38 cellular contexts compared by ENCODE assay signal in genomic region chr20:32614772-32615171, GRCh38. TPM values are rescaled to one million over a fixed set of nuclear protein-coding genes. Genes with fewer than 3 reads are reported as not detected.
"Had no signal": no experiment of that assay in that cellular context is flagged by ENCODE, and none has a peak within 500 bp of the region (broad histone marks: within the 10 kb centered on the region; RNA-seq: fewer than 3 reads in every experiment).

No MANE protein-coding gene starts in this region.

- H3K9me3 ChIP-seq: ascending aorta had no signal

- H3K36me3 ChIP-seq: ascending aorta, cardiac muscle cell had no signal

- H3K9me3 Mint-ChIP-seq: activated B cell treated with CpG ODN at 0.5 μM for 24 hours; activated CD4-positive, alpha-beta memory T cell treated with anti-CD3 and anti-CD28 coated beads for 36 hours; activated CD4-positive, alpha-beta T cell treated with anti-CD3 and anti-CD28 coated beads, Interleukin-2, amount 10 ng/mL, durations not matched to agents 24 days and 14 days; activated CD8-positive, alpha-beta T cell treated with anti-CD3 and anti-CD28 coated beads for 36 hours; activated naive CD4-positive, alpha-beta T cell treated with anti-CD3 and anti-CD28 coated beads, Interleukin-2, amount 10 ng/mL, durations not matched to agents 7 days and 5 days; activated naive CD8-positive, alpha-beta T cell treated with anti-CD3 and anti-CD28 coated beads, Interleukin-2, amount 50 U/mL, for 24 hours; activated T-cell treated with anti-CD3 and anti-CD28 coated beads, Interleukin-2, amount 50 U/mL, for 4 hours; activated T-helper 1 cell treated with anti-CD3 and anti-CD28 coated beads, Interleukin-12 subunit alpha, Interleukin-12 subunit beta, Interleukin-2, Interleukin-4 antibody, amounts not matched to agents 30 ng/mL and 10 ng/mL and 1 ng/mL, durations not matched to agents 14 hours and 24 hours and 36 hours; T-helper 1 cell treated with Interleukin-12 subunit alpha and Interleukin-12 subunit beta and Interleukin-4 antibody, amounts not matched to agents 30 μg/mL and 1 μg/mL, for 36 hours; T-helper 2 cell treated with Interferon-gamma antibody and Interleukin-4, amounts not matched to agents 5 μg/mL and 100 μg/mL, for 36 hours had no signal

- H3K27ac ChIP-seq: ascending aorta, cardiac muscle cell, VCaP had no signal

- H3K4me3 Mint-ChIP-seq: activated B cell treated with CpG ODN at 0.5 μM for 24 hours; activated CD4-positive, alpha-beta memory T cell treated with anti-CD3 and anti-CD28 coated beads for 36 hours; activated CD4-positive, alpha-beta T cell treated with anti-CD3 and anti-CD28 coated beads, Interleukin-2, amount 10 ng/mL, durations not matched to agents 24 days and 14 days; activated CD8-positive, alpha-beta T cell treated with anti-CD3 and anti-CD28 coated beads for 36 hours; activated naive CD4-positive, alpha-beta T cell treated with anti-CD3 and anti-CD28 coated beads, Interleukin-2, amount 10 ng/mL, durations not matched to agents 7 days and 5 days; activated naive CD8-positive, alpha-beta T cell; activated naive CD8-positive, alpha-beta T cell treated with anti-CD3 and anti-CD28 coated beads, Interleukin-2, amount 10 ng/mL, durations not matched to agents 7 days and 5 days; activated naive CD8-positive, alpha-beta T cell treated with anti-CD3 and anti-CD28 coated beads, Interleukin-2, amount 50 U/mL, for 24 hours; activated T-cell treated with anti-CD3 and anti-CD28 coated beads, Interleukin-2, amount 50 U/mL, for 4 hours; activated T-cell treated with anti-CD3 and anti-CD28 coated beads, Interleukin-2, amount 50 U/mL, for 72 hours; activated T-helper 1 cell treated with anti-CD3 and anti-CD28 coated beads, Interleukin-12 subunit alpha, Interleukin-12 subunit beta, Interleukin-2, Interleukin-4 antibody, amounts not matched to agents 30 ng/mL and 10 ng/mL and 1 ng/mL, durations not matched to agents 14 hours and 24 hours and 36 hours; activated T-helper 17 cell treated with anti-CD3 and anti-CD28 coated beads, Interleukin-2, amount 50 U/mL, for 72 hours; brain; central memory CD8-positive, alpha-beta T cell; T-helper 1 cell treated with Interleukin-12 subunit alpha and Interleukin-12 subunit beta and Interleukin-4 antibody, amounts not matched to agents 30 μg/mL and 1 μg/mL, for 36 hours; T-helper 2 cell treated with Interferon-gamma antibody and Interleukin-4, amounts not matched to agents 5 μg/mL and 100 μg/mL, for 36 hours had no signal

- FAIRE-seq: bronchial epithelial cell, TTC549 had no signal

- H3K36me3 Mint-ChIP-seq: activated CD4-positive, alpha-beta memory T cell treated with anti-CD3 and anti-CD28 coated beads for 36 hours; activated naive CD4-positive, alpha-beta T cell treated with anti-CD3 and anti-CD28 coated beads, Interleukin-2, amount 10 ng/mL, durations not matched to agents 7 days and 5 days; activated naive CD8-positive, alpha-beta T cell; brain had no signal

- H3K27me3 Mint-ChIP-seq: activated CD4-positive, alpha-beta memory T cell treated with anti-CD3 and anti-CD28 coated beads for 36 hours; activated CD8-positive, alpha-beta T cell treated with anti-CD3 and anti-CD28 coated beads for 36 hours; activated naive CD8-positive, alpha-beta T cell; activated T-helper 17 cell treated with anti-CD3 and anti-CD28 coated beads, Interleukin-2, amount 50 U/mL, for 72 hours; central memory CD8-positive, alpha-beta T cell had no signal

- DNase-seq: activated B cell treated with CpG ODN at 0.5 μM for 24 hours; activated CD4-positive, alpha-beta memory T cell treated with anti-CD3 and anti-CD28 coated beads for 36 hours; activated CD4-positive, alpha-beta T cell treated with anti-CD3 and anti-CD28 coated beads for 4 hours; activated CD4-positive, alpha-beta T cell treated with anti-CD3 and anti-CD28 coated beads, Interleukin-2, amount 10 ng/mL, durations not matched to agents 24 days and 14 days; activated CD4-positive, alpha-beta T cell treated with anti-CD3 and anti-CD28 coated beads, Interleukin-2, amount 50 U/mL, for 1 hour; activated CD4-positive, alpha-beta T cell treated with anti-CD3 and anti-CD28 coated beads, Interleukin-2, amount 50 U/mL, for 4 hours; activated CD4-positive, CD25-positive, alpha-beta regulatory T cell treated with anti-CD3 and anti-CD28 coated beads, Interleukin-2, amount 50 U/mL, for 72 hours; activated CD8-positive, alpha-beta memory T cell treated with anti-CD3 and anti-CD28 coated beads, Interleukin-2, amount 50 U/mL, for 4 hours; activated CD8-positive, alpha-beta T cell treated with anti-CD3 and anti-CD28 coated beads for 36 hours; activated effector memory CD4-positive, alpha-beta T cell treated with anti-CD3 and anti-CD28 coated beads, Interleukin-2, amount 50 U/mL, for 16 hours; activated naive CD4-positive, alpha-beta T cell treated with anti-CD3 and anti-CD28 coated beads, Interleukin-2, amount 10 ng/mL, durations not matched to agents 7 days and 5 days; activated naive CD4-positive, alpha-beta T cell treated with Interleukin-2 at 50 U/mL for 16 hours; activated naive CD8-positive, alpha-beta T cell treated with anti-CD3 and anti-CD28 coated beads, Interleukin-2, amount 10 ng/mL, durations not matched to agents 7 days and 5 days; activated naive CD8-positive, alpha-beta T cell treated with anti-CD3 and anti-CD28 coated beads, Interleukin-2, amount 50 U/mL, for 24 hours; activated T-cell treated with anti-CD3 and anti-CD28 coated beads for 4 hours; activated T-cell treated with anti-CD3 and anti-CD28 coated beads, Interleukin-2, amount 50 U/mL, for 1 hour; activated T-cell treated with anti-CD3 and anti-CD28 coated beads, Interleukin-2, amount 50 U/mL, for 4 hours; activated T-cell treated with anti-CD3 and anti-CD28 coated beads, Interleukin-2, amount 50 U/mL, for 72 hours; amygdala; anterior cingulate cortex; caudate nucleus; cerebellar nuclear complex; T-helper 1 cell; T-helper 2 cell; T-helper 9 cell had no signal

- H3K27me3 ChIP-seq: ascending aorta, cardiac muscle cell had no signal

- H3K27ac Mint-ChIP-seq: activated B cell treated with CpG ODN at 0.5 μM for 24 hours; activated CD4-positive, alpha-beta memory T cell treated with anti-CD3 and anti-CD28 coated beads for 36 hours; activated CD8-positive, alpha-beta T cell treated with anti-CD3 and anti-CD28 coated beads for 36 hours; activated naive CD4-positive, alpha-beta T cell treated with anti-CD3 and anti-CD28 coated beads, Interleukin-2, amount 10 ng/mL, durations not matched to agents 7 days and 5 days; activated naive CD8-positive, alpha-beta T cell; activated naive CD8-positive, alpha-beta T cell treated with anti-CD3 and anti-CD28 coated beads, Interleukin-2, amount 10 ng/mL, durations not matched to agents 7 days and 5 days; activated naive CD8-positive, alpha-beta T cell treated with anti-CD3 and anti-CD28 coated beads, Interleukin-2, amount 50 U/mL, for 24 hours; activated T-cell treated with anti-CD3 and anti-CD28 coated beads, Interleukin-2, amount 50 U/mL, for 72 hours; activated T-helper 1 cell treated with anti-CD3 and anti-CD28 coated beads, Interleukin-12 subunit alpha, Interleukin-12 subunit beta, Interleukin-2, Interleukin-4 antibody, amounts not matched to agents 30 ng/mL and 10 ng/mL and 1 ng/mL, durations not matched to agents 14 hours and 24 hours and 36 hours; activated T-helper 17 cell treated with anti-CD3 and anti-CD28 coated beads, Interleukin-2, amount 50 U/mL, for 72 hours; T-helper 1 cell treated with Interleukin-12 subunit alpha and Interleukin-12 subunit beta and Interleukin-4 antibody, amounts not matched to agents 30 μg/mL and 1 μg/mL, for 36 hours; T-helper 2 cell treated with Interferon-gamma antibody and Interleukin-4, amounts not matched to agents 5 μg/mL and 100 μg/mL, for 36 hours had no signal

- H3K4me3 ChIP-seq: ascending aorta, cardiac muscle cell had no signal

- H3K4me1 Mint-ChIP-seq: activated B cell treated with CpG ODN at 0.5 μM for 24 hours; activated naive CD8-positive, alpha-beta T cell treated with anti-CD3 and anti-CD28 coated beads, Interleukin-2, amount 50 U/mL, for 24 hours; activated T-helper 17 cell treated with anti-CD3 and anti-CD28 coated beads, Interleukin-2, amount 50 U/mL, for 72 hours had no signal

- H3K4me1 ChIP-seq: ascending aorta had no signal

RNA-seq across cellular contexts. Expression of gene C20orf203, which starts 59.0 kb away (rescaled TPM):
- total RNA-seq: activated B cell treated with CpG ODN at 0.5 μM for 24 hours; activated CD8-positive, alpha-beta memory T cell treated with anti-CD3 and anti-CD28 coated beads for 36 hours; activated T-cell treated with anti-CD3 and anti-CD28 coated beads, Interleukin-2, amount 50 U/mL, for 4 hours; activated T-helper 1 cell treated with anti-CD3 and anti-CD28 coated beads, Interleukin-12 subunit alpha, Interleukin-12 subunit beta, Interleukin-2, Interleukin-4 antibody, amounts not matched to agents 30 ng/mL and 10 ng/mL and 1 ng/mL, durations not matched to agents 14 hours and 24 hours and 36 hours; ascending aorta had no signal
